In genomic region chr9:113656771-113657670, GRCh38 we compare ENCODE assay signal across 1 cellular context.
TF ChIP-seq lines count a peak whose summit lies in the region.

No MANE protein-coding gene starts in this region.

TF ChIP-seq in GM23338, 12 proteins besides CTCF, POLR2A, EP300 and RAD21 (continued from another document):
- TF ChIP-seq EZH2phosphoT487 (IDR thresholded peaks at IDR 0.05; ENCODE audit: unreplicated experiment): no peak
- TF ChIP-seq, protein P1, sequence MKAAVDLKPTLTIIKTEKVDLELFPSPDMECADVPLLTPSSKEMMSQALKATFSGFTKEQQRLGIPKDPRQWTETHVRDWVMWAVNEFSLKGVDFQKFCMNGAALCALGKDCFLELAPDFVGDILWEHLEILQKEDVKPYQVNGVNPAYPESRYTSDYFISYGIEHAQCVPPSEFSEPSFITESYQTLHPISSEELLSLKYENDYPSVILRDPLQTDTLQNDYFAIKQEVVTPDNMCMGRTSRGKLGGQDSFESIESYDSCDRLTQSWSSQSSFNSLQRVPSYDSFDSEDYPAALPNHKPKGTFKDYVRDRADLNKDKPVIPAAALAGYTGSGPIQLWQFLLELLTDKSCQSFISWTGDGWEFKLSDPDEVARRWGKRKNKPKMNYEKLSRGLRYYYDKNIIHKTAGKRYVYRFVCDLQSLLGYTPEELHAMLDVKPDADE (IDR thresholded peaks at IDR 0.05): no peak
- no peak for TF ChIP-seq EZH2 (IDR thresholded peaks at IDR 0.05; ENCODE audit: low read depth, unreplicated experiment)
- TF ChIP-seq ZNF331 (CRISPR knock-in tag; IDR thresholded peaks at IDR 0.05; ENCODE audit: low read depth): no peak
- no peak for TF ChIP-seq ZNF462 (CRISPR knock-in tag; IDR thresholded peaks at IDR 0.05)
